In genomic region chr3:193693774-193694173, GRCh38 we compare ENCODE assay signal across 13 cellular contexts.
DNase-seq lines count a peak whose midpoint lies in the region; ATAC-seq, FAIRE-seq and TF ChIP-seq lines count a peak whose summit lies in the region.
"Had no signal": no experiment of that assay in that cellular context is flagged by ENCODE, and none has a peak within 500 bp of the region (broad histone marks: within the 10 kb centered on the region; RNA-seq: fewer than 3 reads in every experiment).

No MANE protein-coding gene starts in this region.

- DNase-seq in GM12892 (ENCODE audit: insufficient read length) (no peak), MV-4-11 (lab: John Stamatoyannopoulos, UW) (peak; percentile 74), mucosa of descending colon (no peak), NCI-H1417 (lab: John Stamatoyannopoulos, UW) (no peak), COR-L47 (lab: John Stamatoyannopoulos, UW) (no peak)
- no peak for DNase-seq in NK-92 treated with Interleukin-12 subunit alpha and Interleukin-12 subunit beta, amount 100 ng/mL, for 24 hours (lab: John Stamatoyannopoulos, UW)
- DNase-seq: activated CD4-positive, alpha-beta T cell treated with anti-CD3 and anti-CD28 coated beads, Interleukin-2, amount 50 U/mL, for 1 hour; activated T-cell treated with anti-CD3 and anti-CD28 coated beads, Interleukin-2, amount 50 U/mL, for 72 hours; esophagus squamous epithelium; PC-9 had no signal

- peak; percentile 40 for FAIRE-seq in GM12892 (lab: Jason Lieb, UNC)

- peak; percentile 47 for ATAC-seq in HG02623 (IDR thresholded peaks at IDR 0.05; ENCODE audit: unreplicated experiment)
- peak; percentile 26 for ATAC-seq in mucosa of descending colon
- ATAC-seq in HG03039 (IDR thresholded peaks at IDR 0.05; ENCODE audit: unreplicated experiment): no peak
- ATAC-seq: activated T-cell treated with anti-CD3 and anti-CD28 coated beads, Interleukin-2, amount 50 U/mL, for 72 hours had no signal

- no peak for TF ChIP-seq POLR2A in GM12892 (IDR thresholded peaks at IDR 0.05; ENCODE audit: low read depth, low read length)

- no peaks in the 10 kb centered on the region for H3K4me1 ChIP-seq in mucosa of descending colon (ENCODE audit: low read depth)
- H3K4me1 ChIP-seq: esophagus squamous epithelium had no signal

- no peak for TF ChIP-seq CTCF in mucosa of descending colon (IDR thresholded peaks at IDR 0.05)

- no peaks in the 10 kb centered on the region for H3K9me3 ChIP-seq in mucosa of descending colon
- H3K9me3 ChIP-seq: esophagus squamous epithelium had no signal

- H3K4me3 ChIP-seq in mucosa of descending colon: no peak overlapping the region
- H3K4me3 ChIP-seq: coronary artery, esophagus squamous epithelium, PC-9 had no signal

- intact Hi-C loops in mucosa of descending colon (cut with DNase I, micrococcal nuclease): no loop called here

- no peaks in the 10 kb centered on the region for H3K36me3 ChIP-seq in mucosa of descending colon (ENCODE audit: low read depth)
